Comparison of ENCODE assay signal across 16 cellular contexts in genomic region chr3:13052191-13052590, GRCh38. TPM values are rescaled to one million over a fixed set of nuclear protein-coding genes. Genes with fewer than 3 reads are reported as not detected.
DNase-seq lines count a peak whose midpoint lies in the region; ATAC-seq, FAIRE-seq and TF ChIP-seq lines count a peak whose summit lies in the region.
"Had no signal": no experiment of that assay in that cellular context is flagged by ENCODE, and none has a peak within 500 bp of the region (broad histone marks: within the 10 kb centered on the region; RNA-seq: fewer than 3 reads in every experiment).

No MANE protein-coding gene starts in this region.

- FAIRE-seq in astrocyte (lab: Jason Lieb, UNC), result no peak
- FAIRE-seq: D721Med, H54 had no signal

- H3K27me3 Mint-ChIP-seq in activated CD8-positive, alpha-beta T cell treated with anti-CD3 and anti-CD28 coated beads, Interleukin-2, amount 10 ng/mL, durations not matched to agents 7 days and 5 days (ENCODE audit: low read depth), result no peaks in the 10 kb centered on the region
- H3K27me3 Mint-ChIP-seq in activated CD8-positive, alpha-beta T cell treated with anti-CD3 and anti-CD28 coated beads for 36 hours, result no peaks in the 10 kb centered on the region
- H3K27me3 Mint-ChIP-seq in astrocyte (ENCODE audit: low read depth, unreplicated experiment) (peaks cover 26% of the 10 kb centered on the region), immature natural killer cell (ENCODE audit: low read depth in 3 of 3) (peaks cover 0 to 5% (median 0%) of the 10 kb centered on the region in 3 donors)

- peak overlapping the region; percentile 4 for H3K27ac Mint-ChIP-seq in activated CD8-positive, alpha-beta T cell treated with anti-CD3 and anti-CD28 coated beads, Interleukin-2, amount 10 ng/mL, durations not matched to agents 7 days and 5 days
- no peak overlapping the region for H3K27ac Mint-ChIP-seq in activated CD8-positive, alpha-beta T cell treated with anti-CD3 and anti-CD28 coated beads for 36 hours
- H3K27ac Mint-ChIP-seq in astrocyte (ENCODE audit: unreplicated experiment) (no peak overlapping the region), immature natural killer cell (peak overlapping the region in 5 of 6 donors; percentile 1 to 61 (median 48))
- H3K27ac Mint-ChIP-seq: CD8-positive, alpha-beta T cell had no signal

- H3K9me3 ChIP-seq in astrocyte (ENCODE audit: insufficient read depth, low read depth, low read length), result no peaks in the 10 kb centered on the region

- POLR2A ChIA-PET in activated CD8-positive, alpha-beta T cell treated with anti-CD3 and anti-CD28 coated beads, Interleukin-2, amount 10 ng/mL, durations not matched to agents 7 days and 5 days (lab: Charles Lee), result no interaction called here
- POLR2A ChIA-PET in activated CD8-positive, alpha-beta T cell treated with anti-CD3 and anti-CD28 coated beads for 36 hours (lab: Charles Lee), result no interaction called here

- H3K4me3 ChIP-seq in astrocyte (ENCODE audit: insufficient read depth, low read depth, low read length), result no peak overlapping the region
- H3K4me3 ChIP-seq: K562 had no signal

- ATAC-seq in activated CD8-positive, alpha-beta T cell treated with anti-CD3 and anti-CD28 coated beads, Interleukin-2, amount 10 ng/mL, durations not matched to agents 7 days and 5 days, result no peak
- ATAC-seq in activated CD8-positive, alpha-beta T cell treated with anti-CD3 and anti-CD28 coated beads for 36 hours, result no peak
- ATAC-seq: CD8-positive, alpha-beta T cell; HCT116; K562 had no signal

- H3K36me3 Mint-ChIP-seq in activated CD8-positive, alpha-beta T cell treated with anti-CD3 and anti-CD28 coated beads, Interleukin-2, amount 10 ng/mL, durations not matched to agents 7 days and 5 days (ENCODE audit: low read depth), result no peaks in the 10 kb centered on the region
- H3K36me3 Mint-ChIP-seq in activated CD8-positive, alpha-beta T cell treated with anti-CD3 and anti-CD28 coated beads for 36 hours (ENCODE audit: low read depth), result no peaks in the 10 kb centered on the region
- peaks cover 2% of the 10 kb centered on the region for H3K36me3 Mint-ChIP-seq in astrocyte (ENCODE audit: low read depth, unreplicated experiment)
- H3K36me3 Mint-ChIP-seq in immature natural killer cell, result no peaks in the 10 kb centered on the region
- H3K36me3 Mint-ChIP-seq: CD14-positive monocyte; CD8-positive, alpha-beta T cell had no signal

- no peaks in the 10 kb centered on the region for H3K9me3 Mint-ChIP-seq in activated CD8-positive, alpha-beta T cell treated with anti-CD3 and anti-CD28 coated beads, Interleukin-2, amount 10 ng/mL, durations not matched to agents 7 days and 5 days (ENCODE audit: insufficient read depth)
- no peaks in the 10 kb centered on the region for H3K9me3 Mint-ChIP-seq in activated CD8-positive, alpha-beta T cell treated with anti-CD3 and anti-CD28 coated beads for 36 hours
- H3K9me3 Mint-ChIP-seq in astrocyte (ENCODE audit: unreplicated experiment) (no peaks in the 10 kb centered on the region), immature natural killer cell (no peaks in the 10 kb centered on the region)
- H3K9me3 Mint-ChIP-seq: CD8-positive, alpha-beta T cell had no signal

- no peak overlapping the region for H2AFZ ChIP-seq in astrocyte (ENCODE audit: low read depth, low read length)

- CTCF ChIA-PET in activated CD8-positive, alpha-beta T cell treated with anti-CD3 and anti-CD28 coated beads, Interleukin-2, amount 10 ng/mL, durations not matched to agents 7 days and 5 days (lab: Charles Lee), result no interaction called here
- CTCF ChIA-PET in activated CD8-positive, alpha-beta T cell treated with anti-CD3 and anti-CD28 coated beads for 36 hours (lab: Charles Lee), result no interaction called here

- H3K4me2 ChIP-seq in astrocyte (ENCODE audit: low read length), result no peak overlapping the region

- no peaks in the 10 kb centered on the region for H3K36me3 ChIP-seq in astrocyte (ENCODE audit: insufficient read depth, low read length)

- H3K27ac ChIP-seq in astrocyte (ENCODE audit: low read depth, low read length), result no peak overlapping the region

- no peak for DNase-seq in activated CD8-positive, alpha-beta T cell treated with anti-CD3 and anti-CD28 coated beads, Interleukin-2, amount 10 ng/mL, durations not matched to agents 7 days and 5 days
- no peak for DNase-seq in activated CD8-positive, alpha-beta T cell treated with anti-CD3 and anti-CD28 coated beads for 36 hours
- DNase-seq in astrocyte (ENCODE audit: low read depth) (no peak), immature natural killer cell (no peak), HK-2 (ENCODE audit: unreplicated experiment) (no peak), NAMALWA (ENCODE audit: low spot score) (no peak), ACHN (no peak)
- DNase-seq: 8988T; CD8-positive, alpha-beta T cell; COR-L47; DMS53 had no signal

- H3K4me3 Mint-ChIP-seq in activated CD8-positive, alpha-beta T cell treated with anti-CD3 and anti-CD28 coated beads, Interleukin-2, amount 10 ng/mL, durations not matched to agents 7 days and 5 days, result no peak overlapping the region
- H3K4me3 Mint-ChIP-seq in activated CD8-positive, alpha-beta T cell treated with anti-CD3 and anti-CD28 coated beads for 36 hours, result no peak overlapping the region
- H3K4me3 Mint-ChIP-seq in astrocyte (ENCODE audit: unreplicated experiment) (peak overlapping the region; percentile 1), immature natural killer cell (no peak overlapping the region)
- H3K4me3 Mint-ChIP-seq: CD8-positive, alpha-beta T cell had no signal

- peaks cover 22% of the 10 kb centered on the region for H3K4me1 Mint-ChIP-seq in activated CD8-positive, alpha-beta T cell treated with anti-CD3 and anti-CD28 coated beads, Interleukin-2, amount 10 ng/mL, durations not matched to agents 7 days and 5 days (ENCODE audit: low read depth)
- H3K4me1 Mint-ChIP-seq in activated CD8-positive, alpha-beta T cell treated with anti-CD3 and anti-CD28 coated beads for 36 hours (ENCODE audit: low read depth), result peaks cover 6% of the 10 kb centered on the region
- H3K4me1 Mint-ChIP-seq in astrocyte (ENCODE audit: low read depth, unreplicated experiment) (peaks cover 11% of the 10 kb centered on the region), immature natural killer cell (peaks cover 46 to 57% of the 10 kb centered on the region in 2 donors)

- TF ChIP-seq CTCF in activated CD8-positive, alpha-beta T cell treated with anti-CD3 and anti-CD28 coated beads for 36 hours (IDR thresholded peaks at IDR 0.05), result no peak
- TF ChIP-seq CTCF in astrocyte (IDR thresholded peaks at IDR 0.05; ENCODE audit: insufficient read depth, low read depth, low read length), result no peak

- H3K9ac ChIP-seq in astrocyte (ENCODE audit: low read length), result no peak overlapping the region

- intact Hi-C loops in activated CD8-positive, alpha-beta T cell treated with anti-CD3 and anti-CD28 coated beads for 36 hours (cut with micrococcal nuclease), result no loop called here

- in situ Hi-C loops in ACHN (cut with HindIII; ENCODE audit: low pct_ligation_motif_present, low pct_unique_long_range_greater_than_20kb, low sequenced_read_pairs), result no loop called here

- no peaks in the 10 kb centered on the region for H3K79me2 ChIP-seq in astrocyte (ENCODE audit: insufficient read depth, low read length)

- H4K20me1 ChIP-seq in astrocyte (ENCODE audit: insufficient read depth, low read length), result no peaks in the 10 kb centered on the region

- H3K27me3 ChIP-seq in astrocyte (ENCODE audit: insufficient read depth, low read length), result peaks cover 14% of the 10 kb centered on the region

- H3K4me1 ChIP-seq in astrocyte (ENCODE audit: insufficient read depth, low read length), result no peaks in the 10 kb centered on the region

RNA-seq across cellular contexts. Expression of gene IQSEC1, which starts 21.0 kb away (rescaled TPM):
- total RNA-seq in activated CD8-positive, alpha-beta T cell treated with anti-CD3 and anti-CD28 coated beads, Interleukin-2, amount 10 ng/mL, durations not matched to agents 7 days and 5 days, result 10 to 100 TPM; 47.8 to 53.8 TPM
- total RNA-seq in activated CD8-positive, alpha-beta T cell treated with anti-CD3 and anti-CD28 coated beads for 36 hours, result 10 to 100 TPM; 31.7 to 39.2 TPM
- total RNA-seq in astrocyte, result 29.5 and 31.0 TPM in 2 replicates
- polyA plus RNA-seq in immature natural killer cell, result 10 to 100 TPM in 2 of 3 donors, 1 to 10 TPM in 1; 9.0 to 40.5 (median 15.3) TPM

Comparison
In these comparisons a context has a peak if more than half of its experiments do, and no peak if none do; other contexts are left out.
1. H3K27ac Mint-ChIP-seq: peak in activated CD8-positive, alpha-beta T cell treated with anti-CD3 and anti-CD28 coated beads, Interleukin-2, amount 10 ng/mL, durations not matched to agents 7 days and 5 days (single experiment) and immature natural killer cell (5 of 6); none in activated CD8-positive, alpha-beta T cell treated with anti-CD3 and anti-CD28 coated beads for 36 hours (single experiment) and astrocyte (single experiment).